10 cellular contexts compared by ENCODE assay signal in genomic region chr3:193963808-193964516, GRCh38.
A peak's percentile ranks its signal among the peaks of the same experiment; 100 is the strongest.
DNase-seq lines count a peak whose midpoint lies in the region; ATAC-seq and TF ChIP-seq lines count a peak whose summit lies in the region.
"Had no signal": no experiment of that assay in that cellular context is flagged by ENCODE, and none has a peak within 500 bp of the region (broad histone marks: within the 10 kb centered on the region; RNA-seq: fewer than 3 reads in every experiment).

No MANE protein-coding gene starts in this region.

- H3K4me3 Mint-ChIP-seq in natural killer cell treated with Interleukin-12 subunit alpha and Interleukin-12 subunit beta and Interleukin-15 and Interleukin-18, amount 100 ng/mL, for 72 hours, result peak overlapping the region; percentile 19
- H3K4me3 Mint-ChIP-seq in natural killer cell, result no peak overlapping the region
- H3K4me3 Mint-ChIP-seq in stimulated activated memory B cell treated with anti-CD40 and anti-IgM and Interleukin-4, amounts not matched to agents 10 μg/mL and 1 μg/mL and 100 μg/mL, for 72 hours, result no peak overlapping the region

- intact Hi-C loops in natural killer cell (cut with micrococcal nuclease), result no loop called here

- H3K4me1 Mint-ChIP-seq in natural killer cell treated with Interleukin-12 subunit alpha and Interleukin-12 subunit beta and Interleukin-15 and Interleukin-18, amount 100 ng/mL, for 72 hours (ENCODE audit: low read depth in 2 of 2), result peaks cover 0 to 10% of the 10 kb centered on the region in 2 donors
- no peaks in the 10 kb centered on the region for H3K4me1 Mint-ChIP-seq in natural killer cell
- no peaks in the 10 kb centered on the region for H3K4me1 Mint-ChIP-seq in stimulated activated memory B cell treated with anti-CD40 and anti-IgM and Interleukin-4, amounts not matched to agents 10 μg/mL and 1 μg/mL and 100 μg/mL, for 72 hours

- ATAC-seq in natural killer cell treated with Interleukin-12 subunit alpha and Interleukin-12 subunit beta and Interleukin-15 and Interleukin-18, amount 100 ng/mL, for 72 hours, result peak; percentile 83 to 93
- ATAC-seq in natural killer cell (no peak), GM21529 (IDR thresholded peaks at IDR 0.05; ENCODE audit: unreplicated experiment) (peak; percentile 99), HG03469 (IDR thresholded peaks at IDR 0.05; ENCODE audit: unreplicated experiment) (peak; percentile 94)
- peak; percentile 62 for ATAC-seq in stimulated activated memory B cell treated with anti-CD40 and anti-IgM and Interleukin-4, amounts not matched to agents 10 μg/mL and 1 μg/mL and 100 μg/mL, for 72 hours

- no peak for TF ChIP-seq CTCF in natural killer cell (IDR thresholded peaks at IDR 0.05)

- H3K36me3 Mint-ChIP-seq in natural killer cell treated with Interleukin-12 subunit alpha and Interleukin-12 subunit beta and Interleukin-15 and Interleukin-18, amount 100 ng/mL, for 72 hours, result no peaks in the 10 kb centered on the region
- no peaks in the 10 kb centered on the region for H3K36me3 Mint-ChIP-seq in natural killer cell
- H3K36me3 Mint-ChIP-seq in stimulated activated memory B cell treated with anti-CD40 and anti-IgM and Interleukin-4, amounts not matched to agents 10 μg/mL and 1 μg/mL and 100 μg/mL, for 72 hours, result no peaks in the 10 kb centered on the region

- H3K9me3 Mint-ChIP-seq in natural killer cell treated with Interleukin-12 subunit alpha and Interleukin-12 subunit beta and Interleukin-15 and Interleukin-18, amount 100 ng/mL, for 72 hours, result no peaks in the 10 kb centered on the region
- no peaks in the 10 kb centered on the region for H3K9me3 Mint-ChIP-seq in natural killer cell
- no peaks in the 10 kb centered on the region for H3K9me3 Mint-ChIP-seq in stimulated activated memory B cell treated with anti-CD40 and anti-IgM and Interleukin-4, amounts not matched to agents 10 μg/mL and 1 μg/mL and 100 μg/mL, for 72 hours
- H3K9me3 Mint-ChIP-seq: nephron had no signal

- H3K27ac Mint-ChIP-seq in natural killer cell treated with Interleukin-12 subunit alpha and Interleukin-12 subunit beta and Interleukin-15 and Interleukin-18, amount 100 ng/mL, for 72 hours, result peak overlapping the region in 1 of 2 donors; percentile 38
- no peak overlapping the region for H3K27ac Mint-ChIP-seq in natural killer cell
- no peak overlapping the region for H3K27ac Mint-ChIP-seq in stimulated activated memory B cell treated with anti-CD40 and anti-IgM and Interleukin-4, amounts not matched to agents 10 μg/mL and 1 μg/mL and 100 μg/mL, for 72 hours

- H3K27me3 Mint-ChIP-seq in natural killer cell treated with Interleukin-12 subunit alpha and Interleukin-12 subunit beta and Interleukin-15 and Interleukin-18, amount 100 ng/mL, for 72 hours, result peaks cover 45 to 77% of the 10 kb centered on the region in 2 donors
- H3K27me3 Mint-ChIP-seq in natural killer cell (ENCODE audit: low read depth in 2 of 2), result peaks cover 46 to 81% of the 10 kb centered on the region in 2 donors
- H3K27me3 Mint-ChIP-seq in stimulated activated memory B cell treated with anti-CD40 and anti-IgM and Interleukin-4, amounts not matched to agents 10 μg/mL and 1 μg/mL and 100 μg/mL, for 72 hours, result peaks cover 33% of the 10 kb centered on the region

- no peak for DNase-seq in natural killer cell treated with Interleukin-12 subunit alpha and Interleukin-12 subunit beta and Interleukin-15 and Interleukin-18, amount 100 ng/mL, for 72 hours (ENCODE audit: low spot score)
- DNase-seq in natural killer cell (no peak), HT-29 (ENCODE audit: low spot score) (no peak), NCI-H446 treated with DMSO at 0.1 percent for 48 hours (lab: John Stamatoyannopoulos, UW) (no peak), hippocampal formation (lab: John Stamatoyannopoulos, UW) (no peak)
- DNase-seq: MG63 had no signal

Comparison
In these comparisons a context has a peak if more than half of its experiments do, and no peak if none do; other contexts are left out.
1. ATAC-seq: peak in natural killer cell treated with Interleukin-12 subunit alpha and Interleukin-12 subunit beta and Interleukin-15 and Interleukin-18, amount 100 ng/mL, for 72 hours (2 of 2), GM21529 (single experiment), HG03469 (single experiment) and stimulated activated memory B cell treated with anti-CD40 and anti-IgM and Interleukin-4, amounts not matched to agents 10 μg/mL and 1 μg/mL and 100 μg/mL, for 72 hours (single experiment); none in natural killer cell (0 of 3).